16 cellular contexts compared by ENCODE assay signal in genomic region chr7:51273360-51273759, GRCh38. TPM values are rescaled to one million over a fixed set of nuclear protein-coding genes. Genes with fewer than 3 reads are reported as not detected.
A peak's percentile ranks its signal among the peaks of the same experiment; 100 is the strongest.
DNase-seq lines count a peak whose midpoint lies in the region; TF ChIP-seq lines count a peak whose summit lies in the region.
"Had no signal": no experiment of that assay in that cellular context is flagged by ENCODE, and none has a peak within 500 bp of the region (broad histone marks: within the 10 kb centered on the region; RNA-seq: fewer than 3 reads in every experiment).

No MANE protein-coding gene starts in this region.

- no peak overlapping the region for H2AFZ ChIP-seq in parathyroid adenoma
- H2AFZ ChIP-seq: GM23338 had no signal

- intact Hi-C loops in dorsolateral prefrontal cortex (cut with DNase I), result no loop called here

- H3K79me2 ChIP-seq in parathyroid adenoma, result peaks cover 43% of the 10 kb centered on the region

- H3K27ac ChIP-seq in dorsolateral prefrontal cortex (peak overlapping the region in 57 of 59 donors; percentile 29 to 100 (median 96)), parathyroid adenoma (peak overlapping the region; percentile 97)
- H3K27ac ChIP-seq: BLaER1, HL-60 had no signal

- no peaks in the 10 kb centered on the region for H3K36me3 ChIP-seq in parathyroid adenoma (ENCODE audit: control insufficient read depth, insufficient read depth, low read length)
- H3K36me3 ChIP-seq: BLaER1 had no signal

- H3K27me3 ChIP-seq in dorsolateral prefrontal cortex (no peaks in the 10 kb centered on the region), parathyroid adenoma (ENCODE audit: control insufficient read depth, insufficient read depth, low read length) (no peaks in the 10 kb centered on the region)
- H3K27me3 ChIP-seq: BLaER1 had no signal

- H3K4me1 ChIP-seq in parathyroid adenoma, result peaks cover 74% of the 10 kb centered on the region

- H3K9ac ChIP-seq in parathyroid adenoma, result no peak overlapping the region
- H3K9ac ChIP-seq: BLaER1 had no signal

- H3K4me3 ChIP-seq in dorsolateral prefrontal cortex (no peak overlapping the region), parathyroid adenoma (ENCODE audit: low read depth, low read length) (no peak overlapping the region)
- H3K4me3 ChIP-seq: BLaER1, GM23338 had no signal

- DNase-seq in NCI-H510A treated with DMSO at 0.1 percent for 48 hours (lab: John Stamatoyannopoulos, UW), result peak; percentile 20
- DNase-seq in NCI-H510A (lab: John Stamatoyannopoulos, UW), result no peak
- no peak for DNase-seq in dorsolateral prefrontal cortex
- DNase-seq in kidney tubule cell (ENCODE audit: low spot score), result no peak
- DNase-seq in GDM1 (lab: John Stamatoyannopoulos, UW), result no peak
- DNase-seq in NCI-H446 treated with DMSO at 0.1 percent for 48 hours (lab: John Stamatoyannopoulos, UW), result no peak
- DNase-seq: 8988T; AML-193; Caco-2; CD8-positive, alpha-beta memory T cell; DMS53; H7 had no signal

- H3K4me2 ChIP-seq in parathyroid adenoma (ENCODE audit: low read length), result no peak overlapping the region
- H3K4me2 ChIP-seq: BLaER1, GM23338 had no signal

- no peaks in the 10 kb centered on the region for H3K9me3 ChIP-seq in parathyroid adenoma (ENCODE audit: control insufficient read depth, low read length)
- H3K9me3 ChIP-seq: BLaER1, Caco-2 had no signal

- TF ChIP-seq CTCF in dorsolateral prefrontal cortex (IDR thresholded peaks at IDR 0.05 in 54 of 56, conservative IDR thresholded peaks at IDR 0.05 in 2 of 56; ENCODE audit: low read depth in 1 of 56, partially characterized antibody in 56 of 56) (no peak), parathyroid adenoma (IDR thresholded peaks at IDR 0.05) (no peak)

RNA-seq across cellular contexts. Expression of gene COBL, which starts 43.2 kb away (rescaled TPM):
- total RNA-seq in dorsolateral prefrontal cortex, result 100 to 1,000 TPM in 118 of 120 experiments, 10 to 100 TPM in 2; 94.0 to 204 (median 136) TPM
- total RNA-seq: CD8-positive, alpha-beta memory T cell had no signal
